In the genomic region with DNA sequence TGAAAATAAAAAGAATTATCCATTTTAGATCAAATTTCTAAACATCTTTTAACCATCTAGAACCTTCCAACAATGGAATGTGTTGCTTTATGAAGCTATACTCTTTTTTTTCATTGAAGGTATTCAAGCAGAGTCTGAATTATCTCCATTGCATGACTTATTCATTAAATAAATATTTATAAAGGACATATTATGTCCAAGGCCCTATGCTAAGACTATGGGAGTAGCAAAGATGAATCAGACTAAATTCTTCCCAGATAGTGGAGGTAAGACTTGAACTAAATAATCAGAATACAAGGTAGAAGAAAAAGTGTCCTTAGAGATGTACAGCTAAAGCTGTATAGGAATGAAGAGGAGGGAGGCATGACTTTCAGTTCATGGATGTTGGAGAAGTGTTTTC, we compare ENCODE assay signal across 1 cellular context.
TF ChIP-seq lines count a peak whose summit lies in the region.

No MANE protein-coding gene starts in this region.

TF ChIP-seq in IMR-90, 13 proteins besides CTCF, POLR2A, EP300 and RAD21 (continued from another document):
- TF ChIP-seq, protein P1, sequence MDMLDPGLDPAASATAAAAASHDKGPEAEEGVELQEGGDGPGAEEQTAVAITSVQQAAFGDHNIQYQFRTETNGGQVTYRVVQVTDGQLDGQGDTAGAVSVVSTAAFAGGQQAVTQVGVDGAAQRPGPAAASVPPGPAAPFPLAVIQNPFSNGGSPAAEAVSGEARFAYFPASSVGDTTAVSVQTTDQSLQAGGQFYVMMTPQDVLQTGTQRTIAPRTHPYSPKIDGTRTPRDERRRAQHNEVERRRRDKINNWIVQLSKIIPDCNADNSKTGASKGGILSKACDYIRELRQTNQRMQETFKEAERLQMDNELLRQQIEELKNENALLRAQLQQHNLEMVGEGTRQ (IDR thresholded peaks at IDR 0.05; ENCODE audit: low read depth, low read length), result no peak
- TF ChIP-seq SMC3 (IDR thresholded peaks at IDR 0.05; ENCODE audit: low read depth, low read length) (no peak), FOS (IDR thresholded peaks at IDR 0.05; ENCODE audit: low read depth, low read length) (no peak), CEBPB (IDR thresholded peaks at IDR 0.05; ENCODE audit: low read depth, low read length) (no peak), RCOR1 (IDR thresholded peaks at IDR 0.05; ENCODE audit: insufficient replicate concordance, low read length) (no peak), RFX5 (IDR thresholded peaks at IDR 0.05; ENCODE audit: low read depth, low read length) (no peak)
